24 cellular contexts compared by ENCODE assay signal in genomic region chr22:19753090-19753842, GRCh38. TPM values are rescaled to one million over a fixed set of nuclear protein-coding genes. Genes with fewer than 3 reads are reported as not detected.
DNase-seq lines count a peak whose midpoint lies in the region; TF ChIP-seq lines count a peak whose summit lies in the region.
"Had no signal": no experiment of that assay in that cellular context is flagged by ENCODE, and none has a peak within 500 bp of the region (broad histone marks: within the 10 kb centered on the region; RNA-seq: fewer than 3 reads in every experiment).

No MANE protein-coding gene starts in this region.

- in situ Hi-C loops in brain microvascular endothelial cell (cut with HindIII; ENCODE audit: low pct_ligation_motif_present, low sequenced_read_pairs): no loop called here

- peaks cover 4% of the 10 kb centered on the region for H3K27me3 ChIP-seq in GM06990 (replicated peaks; ENCODE audit: control insufficient read depth, insufficient read depth, low read length)
- peaks cover 59% of the 10 kb centered on the region for H3K27me3 ChIP-seq in brain microvascular endothelial cell (replicated peaks)

- no peak overlapping the region for H3K4me3 Mint-ChIP-seq in HFFc6
- H3K4me3 Mint-ChIP-seq in progenitor cell of endocrine pancreas (ENCODE audit: low read depth): no peak overlapping the region
- H3K4me3 Mint-ChIP-seq: activated CD4-positive, alpha-beta T cell treated with anti-CD3 and anti-CD28 coated beads, Interleukin-2, amount 10 ng/mL, durations not matched to agents 7 days and 5 days; activated naive CD8-positive, alpha-beta T cell treated with anti-CD3 and anti-CD28 coated beads for 36 hours; stimulated activated naive CD8-positive, alpha-beta T cell treated with anti-CD3 and anti-CD28 coated beads, Interleukin-15, Interleukin-2, amounts not matched to agents 100 ng/mL and 50 ng/mL, for 24 hours had no signal

- TF ChIP-seq CTCF in GM06990 (IDR thresholded peaks at IDR 0.05; ENCODE audit: insufficient read depth, low read length, poor library complexity, severe bottlenecking) (peak; percentile 25), HFFc6 (IDR thresholded peaks at IDR 0.05) (peak; percentile 49), brain microvascular endothelial cell (IDR thresholded peaks at IDR 0.05; ENCODE audit: low read depth, low read length, missing control alignments) (peak; percentile 40), progenitor cell of endocrine pancreas (IDR thresholded peaks at IDR 0.05; ENCODE audit: unreplicated experiment) (peak; percentile 17), coronary artery (IDR thresholded peaks at IDR 0.05) (no peak)

- no peaks in the 10 kb centered on the region for H3K36me3 Mint-ChIP-seq in HFFc6 (ENCODE audit: low read depth)
- no peaks in the 10 kb centered on the region for H3K36me3 Mint-ChIP-seq in progenitor cell of endocrine pancreas (ENCODE audit: insufficient read depth)
- H3K36me3 Mint-ChIP-seq: activated naive CD8-positive, alpha-beta T cell treated with anti-CD3 and anti-CD28 coated beads for 36 hours had no signal

- H3K27ac ChIP-seq in brain microvascular endothelial cell (no peak overlapping the region), coronary artery (no peak overlapping the region)
- H3K27ac ChIP-seq: GM23248, spleen, tibial nerve had no signal

- H3K27me3 Mint-ChIP-seq in HFFc6 (ENCODE audit: insufficient read depth): peaks cover 40% of the 10 kb centered on the region
- H3K27me3 Mint-ChIP-seq in progenitor cell of endocrine pancreas: peaks cover 59% of the 10 kb centered on the region

- H3K4me1 Mint-ChIP-seq in HFFc6 (ENCODE audit: low read depth) (peaks cover 13% of the 10 kb centered on the region), progenitor cell of endocrine pancreas (ENCODE audit: low read depth) (peaks cover 11% of the 10 kb centered on the region)

- DNase-seq in GM06990 (ENCODE audit: extremely low read depth, insufficient read length) (no peak), HFFc6 (no peak), brain microvascular endothelial cell (no peak), progenitor cell of endocrine pancreas (ENCODE audit: low spot score, unreplicated experiment) (no peak), NCI-H2227 treated with DMSO at 0.1 percent for 48 hours (lab: John Stamatoyannopoulos, UW) (no peak), SHP77 treated with DMSO at 0.1 percent for 48 hours (lab: John Stamatoyannopoulos, UW) (no peak), NAMALWA (ENCODE audit: low spot score) (no peak), coronary artery (ENCODE audit: low spot score) (no peak)
- DNase-seq: activated CD4-positive, alpha-beta T cell treated with anti-CD3 and anti-CD28 coated beads, Interleukin-2, amount 10 ng/mL, durations not matched to agents 7 days and 5 days; activated naive CD8-positive, alpha-beta T cell treated with anti-CD3 and anti-CD28 coated beads for 36 hours; AML-193; dermis blood vessel endothelial cell; GM23248; NCI-H1417 treated with DMSO at 0.1 percent for 48 hours; NCI-H2107; NCI-H526 treated with DMSO at 0.1 percent for 48 hours; spleen; stimulated activated CD4-positive, alpha-beta T cell treated with anti-CD3 and anti-CD28 coated beads, Interleukin-4, amount 100 ng/mL, for 24 hours had no signal

- H3K27ac Mint-ChIP-seq in HFFc6 (no peak overlapping the region), progenitor cell of endocrine pancreas (no peak overlapping the region)
- H3K27ac Mint-ChIP-seq: activated CD4-positive, alpha-beta T cell treated with anti-CD3 and anti-CD28 coated beads, Interleukin-2, amount 10 ng/mL, durations not matched to agents 7 days and 5 days; activated naive CD8-positive, alpha-beta T cell treated with anti-CD3 and anti-CD28 coated beads for 36 hours; activated T-helper 2 cell treated with anti-CD3 and anti-CD28 coated beads, Interferon-gamma antibody, Interleukin-2, Interleukin-4, amounts not matched to agents 10 μg/mL and 5 μg/mL and 100 μg/mL, durations not matched to agents 14 hours and 24 hours and 36 hours; stimulated activated naive CD8-positive, alpha-beta T cell treated with anti-CD3 and anti-CD28 coated beads, Interleukin-15, Interleukin-2, amounts not matched to agents 100 ng/mL and 50 ng/mL, for 24 hours had no signal

- H3K4me3 ChIP-seq in GM06990 (replicated peaks; ENCODE audit: low read depth, low read length) (no peak overlapping the region), brain microvascular endothelial cell (ENCODE audit: low read depth, low read length) (no peak overlapping the region), coronary artery (no peak overlapping the region)
- H3K4me3 ChIP-seq: GM23248, spleen, tibial nerve had no signal

- H3K36me3 ChIP-seq in GM06990 (ENCODE audit: control insufficient read depth, insufficient read depth, low read length) (no peaks in the 10 kb centered on the region), brain microvascular endothelial cell (replicated peaks) (no peaks in the 10 kb centered on the region)
- H3K36me3 ChIP-seq: spleen, tibial nerve had no signal

- no peaks in the 10 kb centered on the region for H3K9me3 Mint-ChIP-seq in HFFc6
- no peaks in the 10 kb centered on the region for H3K9me3 Mint-ChIP-seq in progenitor cell of endocrine pancreas (ENCODE audit: low read depth)
- H3K9me3 Mint-ChIP-seq: activated CD4-positive, alpha-beta T cell treated with anti-CD3 and anti-CD28 coated beads, Interleukin-2, amount 10 ng/mL, durations not matched to agents 7 days and 5 days; activated naive CD8-positive, alpha-beta T cell treated with anti-CD3 and anti-CD28 coated beads for 36 hours; activated T-helper 2 cell treated with anti-CD3 and anti-CD28 coated beads, Interferon-gamma antibody, Interleukin-2, Interleukin-4, amounts not matched to agents 10 μg/mL and 5 μg/mL and 100 μg/mL, durations not matched to agents 14 hours and 24 hours and 36 hours; stimulated activated naive CD8-positive, alpha-beta T cell treated with anti-CD3 and anti-CD28 coated beads, Interleukin-15, Interleukin-2, amounts not matched to agents 100 ng/mL and 50 ng/mL, for 24 hours had no signal

RNA-seq across cellular contexts. Expression of gene TBX1, which starts 7.3 kb away (rescaled TPM):
- total RNA-seq in HFFc6 (2021; fragmentation: NEBNext Ultra II Directional; extraction: Animal tissue kit (Norgen Biotek cat#: 25700)): 1 to 10 TPM in 1 of 6 experiments, under 1 TPM in 4, not detected in 1; 0.14 to 1.1 (median 0.73) TPM
- 4.2 and 5.9 TPM in 2 replicates for total RNA-seq in progenitor cell of endocrine pancreas
- total RNA-seq: activated CD4-positive, alpha-beta T cell treated with anti-CD3 and anti-CD28 coated beads, Interleukin-2, amount 10 ng/mL, durations not matched to agents 7 days and 5 days; activated naive CD8-positive, alpha-beta T cell treated with anti-CD3 and anti-CD28 coated beads for 36 hours; mononuclear cell; T-helper 1 cell treated with Interleukin-12 subunit alpha and Interleukin-12 subunit beta and Interleukin-4 antibody, amounts not matched to agents 30 ng/mL and 1 ng/mL, for 36 hours had no signal

RNA-seq across cellular contexts. Expression of gene GP1BB, which starts 29.9 kb away (rescaled TPM):
- total RNA-seq in HFFc6 (2021; fragmentation: NEBNext Ultra II Directional; extraction: Animal tissue kit (Norgen Biotek cat#: 25700)): 1 to 10 TPM in 1 of 6 experiments, under 1 TPM in 2, not detected in 3; 0.27 to 1.1 (median 0.41) TPM
- 5.8 and 7.7 TPM in 2 replicates for total RNA-seq in progenitor cell of endocrine pancreas
- total RNA-seq: activated CD4-positive, alpha-beta T cell treated with anti-CD3 and anti-CD28 coated beads, Interleukin-2, amount 10 ng/mL, durations not matched to agents 7 days and 5 days; activated naive CD8-positive, alpha-beta T cell treated with anti-CD3 and anti-CD28 coated beads for 36 hours; activated T-helper 2 cell treated with anti-CD3 and anti-CD28 coated beads, Interferon-gamma antibody, Interleukin-2, Interleukin-4, amounts not matched to agents 10 μg/mL and 5 μg/mL and 100 μg/mL, durations not matched to agents 14 hours and 24 hours and 36 hours; HT1080; T-helper 1 cell treated with Interleukin-12 subunit alpha and Interleukin-12 subunit beta and Interleukin-4 antibody, amounts not matched to agents 30 ng/mL and 1 ng/mL, for 36 hours had no signal

RNA-seq across cellular contexts. Expression of gene SEPTIN5, which starts 39.0 kb away (rescaled TPM):
- total RNA-seq in HFFc6 (2021; fragmentation: NEBNext Ultra II Directional; extraction: Animal tissue kit (Norgen Biotek cat#: 25700)): 10 to 100 TPM in 2 of 6 experiments, 1 to 10 TPM in 4; 4.9 to 13.7 (median 6.5) TPM
- total RNA-seq in progenitor cell of endocrine pancreas: 32.0 and 34.5 TPM in 2 replicates
- total RNA-seq: activated CD4-positive, alpha-beta T cell treated with anti-CD3 and anti-CD28 coated beads, Interleukin-2, amount 10 ng/mL, durations not matched to agents 7 days and 5 days; T-helper 1 cell treated with Interleukin-12 subunit alpha and Interleukin-12 subunit beta and Interleukin-4 antibody, amounts not matched to agents 30 ng/mL and 1 ng/mL, for 36 hours had no signal
